9 cellular contexts compared by ENCODE assay signal in the genomic region with DNA sequence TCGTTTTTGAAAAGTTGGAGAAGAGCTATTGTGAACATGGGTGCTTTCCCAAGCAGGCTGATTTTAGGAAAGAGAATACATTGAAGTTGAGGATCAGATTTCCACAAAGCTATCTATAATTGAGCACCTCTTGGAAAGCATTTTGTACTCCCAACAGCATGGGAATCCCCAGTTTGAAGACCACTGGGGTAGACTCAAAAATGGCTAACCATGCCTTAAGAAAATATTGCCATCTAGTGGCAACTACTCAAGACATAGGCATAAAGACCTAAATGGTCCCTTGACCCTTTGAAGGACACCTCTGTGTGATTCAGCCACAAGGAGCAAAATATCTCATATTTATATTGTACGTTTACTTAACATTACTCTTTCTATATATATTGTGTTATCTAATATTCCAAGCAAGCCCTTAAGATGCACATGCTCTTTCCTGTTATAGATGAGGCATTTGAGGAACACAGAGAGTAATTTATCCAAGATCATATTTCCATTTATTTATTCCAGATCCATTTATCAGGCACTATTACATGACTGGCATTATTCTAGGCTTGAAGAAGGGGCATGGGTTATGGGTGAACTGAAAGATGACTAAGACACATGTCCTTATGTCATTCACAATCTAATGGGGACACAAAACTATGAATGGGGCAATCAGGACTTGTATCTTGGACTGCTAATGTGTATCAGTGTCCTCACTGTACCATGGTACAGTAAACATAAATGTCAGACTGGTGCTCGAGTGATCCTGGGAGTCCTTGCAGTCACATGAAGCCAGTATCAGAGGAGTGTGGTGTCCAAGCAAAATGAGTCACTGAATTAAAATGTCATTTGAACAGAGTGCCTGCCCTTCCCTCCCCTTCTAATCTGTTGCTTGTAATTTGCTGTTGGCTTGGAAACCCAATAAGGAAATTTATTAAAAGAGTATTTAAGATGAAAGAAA.
DNase-seq lines count a peak whose midpoint lies in the region; ATAC-seq and TF ChIP-seq lines count a peak whose summit lies in the region.
"Had no signal": no experiment of that assay in that cellular context is flagged by ENCODE, and none has a peak within 500 bp of the region (broad histone marks: within the 10 kb centered on the region; RNA-seq: fewer than 3 reads in every experiment).

No MANE protein-coding gene starts in this region.

- peaks cover 2 to 11% of the 10 kb centered on the region in 2 experiments; a peak in 3 of 4 replicates for H3K4me1 Mint-ChIP-seq in H9

- H3K56ac ChIP-seq in H9 (ENCODE audit: insufficient read length, low read depth, low read length) = no peak overlapping the region

- no peak overlapping the region for H3K18ac ChIP-seq in H9 (ENCODE audit: insufficient read length, low read depth, low read length)

- H3K9me3 Mint-ChIP-seq in H9 = peaks cover 0 to 2% of the 10 kb centered on the region in 2 experiments; a peak in 1 of 5 replicates
- H3K9me3 Mint-ChIP-seq: naive thymus-derived CD4-positive, alpha-beta T cell had no signal

- H3K4ac ChIP-seq in H9 (ENCODE audit: low read depth, low read length) = no peak overlapping the region

- no peak overlapping the region for H2AK5ac ChIP-seq in H9 (ENCODE audit: insufficient read length, low read length)

- no peak overlapping the region for H3K4me3 Mint-ChIP-seq in H9
- H3K4me3 Mint-ChIP-seq: naive thymus-derived CD4-positive, alpha-beta T cell had no signal

- ATAC-seq in GM21447 (IDR thresholded peaks at IDR 0.05; ENCODE audit: unreplicated experiment) (no peak), GM19452 (IDR thresholded peaks at IDR 0.05; ENCODE audit: unreplicated experiment) (no peak)
- ATAC-seq: naive thymus-derived CD4-positive, alpha-beta T cell had no signal

- H3K27ac ChIP-seq in H9 (ENCODE audit: insufficient read length, low read depth, low read length) (no peak overlapping the region), RWPE1 (no peak overlapping the region)

- no peaks in the 10 kb centered on the region for H3K4me1 ChIP-seq in H9 (ENCODE audit: insufficient read depth, low read length)

- H3K23ac ChIP-seq in H9 (ENCODE audit: insufficient read length, low read depth, low read length) = no peak overlapping the region

- no peak overlapping the region for H4K8ac ChIP-seq in H9 (replicated peaks; ENCODE audit: insufficient read length, low read depth, low read length)

- no peak overlapping the region for H3T11ph ChIP-seq in H9 (ENCODE audit: low read length)

- no peak overlapping the region for H3K4me2 ChIP-seq in H9 (ENCODE audit: insufficient read depth, insufficient read length, low read length)

- H3K36me3 Mint-ChIP-seq in H9 (ENCODE audit: insufficient read depth in 1 of 3, low read depth in 3 of 3) = no peaks in the 10 kb centered on the region
- H3K36me3 Mint-ChIP-seq: naive thymus-derived CD4-positive, alpha-beta T cell had no signal

- CTCF ChIA-PET in RWPE1 (lab: Yijun Ruan, JAX) = interaction anchor here (0.5 to 0.7 kb wide), 3 partner anchors 10 to 252 kb away, joined by 3 to 4 read pairs (median 3); no protein-coding TSS in a partner anchor

- TF ChIP-seq CTCF in H9 (conservative IDR thresholded peaks at IDR 0.05) = peak; percentile 85
- peak; percentile 58 for TF ChIP-seq CTCF in RWPE1 (conservative IDR thresholded peaks at IDR 0.05; ENCODE audit: low read depth)

- no peak overlapping the region for H2BK5ac ChIP-seq in H9 (ENCODE audit: insufficient read length, low read length)

- H3K23me2 ChIP-seq in H9 (ENCODE audit: insufficient read length, low read depth, low read length, poor library complexity, severe bottlenecking) = no peaks in the 10 kb centered on the region

- no peak overlapping the region for H3K9ac ChIP-seq in H9 (ENCODE audit: extremely low read depth, insufficient read length, low read length)

- no peaks in the 10 kb centered on the region for H4K20me1 ChIP-seq in H9 (ENCODE audit: control insufficient read depth, insufficient read depth, insufficient read length)

- POLR2A ChIA-PET in RWPE1 (lab: Yijun Ruan, JAX; ENCODE audit: low non-redundant PET) = no interaction called here

- H2BK20ac ChIP-seq in H9 (ENCODE audit: low read depth, low read length, poor library complexity, severe bottlenecking) = no peak overlapping the region

- no peaks in the 10 kb centered on the region for H3K9me3 ChIP-seq in H9 (ENCODE audit: control insufficient read depth, low read depth, low read length)

- no peak overlapping the region for H2BK12ac ChIP-seq in H9 (ENCODE audit: insufficient read length, low read depth, low read length)

- no peaks in the 10 kb centered on the region for H3K79me2 ChIP-seq in H9 (ENCODE audit: insufficient read depth, low read length)

- no CpG with 5 or more reads among the region's 3 CpGs for WGBS in H9 (ENCODE audit: extremely low coverage, insufficient read length, low lambda C conversion rate)

- H3K79me1 ChIP-seq in H9 (ENCODE audit: insufficient read depth, low read depth, low read length, poor library complexity, severe bottlenecking) = no peaks in the 10 kb centered on the region

- DNase-seq in COR-L47 (lab: John Stamatoyannopoulos, UW) (peak; percentile 63), H9 (no peak), RWPE1 (ENCODE audit: low spot score) (peak; percentile 36), fibroblast of the conjunctiva (ENCODE audit: low read depth) (peak; percentile 36), pons (ENCODE audit: low spot score) (peak; percentile 60), NCI-H187 (lab: John Stamatoyannopoulos, UW) (no peak)

- H3K27ac Mint-ChIP-seq in H9 = no peak overlapping the region
- H3K27ac Mint-ChIP-seq: naive thymus-derived CD4-positive, alpha-beta T cell had no signal

- H2BK15ac ChIP-seq in H9 (ENCODE audit: low read depth, low read length) = no peak overlapping the region

- H3K27me3 ChIP-seq in H9 (ENCODE audit: insufficient read depth, low read length) = no peaks in the 10 kb centered on the region

- H3K27me3 Mint-ChIP-seq in H9 (ENCODE audit: low read depth) = no peaks in the 10 kb centered on the region

- no peak overlapping the region for H4K5ac ChIP-seq in H9 (ENCODE audit: insufficient read length, low read depth, low read length)

- no peak overlapping the region for H2AFZ ChIP-seq in H9 (ENCODE audit: low read length)

- no peak overlapping the region for H2BK120ac ChIP-seq in H9 (ENCODE audit: low read depth, low read length, poor library complexity, severe bottlenecking)

- no peak overlapping the region for H3K14ac ChIP-seq in H9 (ENCODE audit: insufficient read depth, low read length)

- no peak overlapping the region for H4K91ac ChIP-seq in H9 (ENCODE audit: insufficient read length, low read depth, low read length)

Comparison
In these comparisons a context has a peak if more than half of its experiments do, and no peak if none do; other contexts are left out.
1. DNase-seq: peak in COR-L47 (single experiment), RWPE1 (single experiment), fibroblast of the conjunctiva (single experiment) and pons (single experiment); none in H9 (single experiment) and NCI-H187 (0 of 2).